Comparison of ENCODE assay signal across 8 cellular contexts in genomic region chrX:136616987-136617685, GRCh38. TPM values are rescaled to one million over a fixed set of nuclear protein-coding genes. Genes with fewer than 3 reads are reported as not detected.
A peak's percentile ranks its signal among the peaks of the same experiment; 100 is the strongest.
DNase-seq lines count a peak whose midpoint lies in the region; ATAC-seq, FAIRE-seq and TF ChIP-seq lines count a peak whose summit lies in the region.
"Had no signal": no experiment of that assay in that cellular context is flagged by ENCODE, and none has a peak within 500 bp of the region (broad histone marks: within the 10 kb centered on the region; RNA-seq: fewer than 3 reads in every experiment).

No MANE protein-coding gene starts in this region.

- H3K4me3 ChIP-seq in astrocyte (ENCODE audit: insufficient read depth, low read depth, low read length) (no peak overlapping the region), small intestine (ENCODE audit: low read depth in 1 of 2, low read length in 2 of 2) (no peak overlapping the region)
- H3K4me3 ChIP-seq: esophagus muscularis mucosa had no signal

- H2AFZ ChIP-seq in astrocyte (ENCODE audit: low read depth, low read length) = no peak overlapping the region

- H3K4me1 Mint-ChIP-seq in astrocyte (ENCODE audit: low read depth, unreplicated experiment) = peaks cover 2% of the 10 kb centered on the region

- H3K9me3 Mint-ChIP-seq in astrocyte (ENCODE audit: unreplicated experiment) = no peaks in the 10 kb centered on the region

- ATAC-seq in GM18519 (IDR thresholded peaks at IDR 0.05; ENCODE audit: low FRiP score, unreplicated experiment) (peak; percentile 93), GM21381 (IDR thresholded peaks at IDR 0.05; ENCODE audit: unreplicated experiment) (peak; percentile 73), HG03280 (IDR thresholded peaks at IDR 0.05; ENCODE audit: unreplicated experiment) (peak; percentile 94)

- no peak for DNase-seq in astrocyte (ENCODE audit: low read depth)
- no peak for DNase-seq in NCI-H2196 (lab: John Stamatoyannopoulos, UW; ENCODE audit: unreplicated experiment)
- no peak for DNase-seq in MV-4-11 (lab: John Stamatoyannopoulos, UW)
- no peak for DNase-seq in small intestine

- H3K4me2 ChIP-seq in astrocyte (ENCODE audit: low read length) = no peak overlapping the region

- no peaks in the 10 kb centered on the region for H3K79me2 ChIP-seq in astrocyte (ENCODE audit: insufficient read depth, low read length)

- TF ChIP-seq CTCF in astrocyte (IDR thresholded peaks at IDR 0.05; ENCODE audit: insufficient read depth, low read depth, low read length) = no peak

- no peaks in the 10 kb centered on the region for H3K4me1 ChIP-seq in astrocyte (ENCODE audit: insufficient read depth, low read length)
- no peaks in the 10 kb centered on the region for H3K4me1 ChIP-seq in small intestine (ENCODE audit: control insufficient read depth in 2 of 2, insufficient read depth in 1 of 2, low read depth in 1 of 2, low read length in 1 of 2)
- H3K4me1 ChIP-seq: esophagus muscularis mucosa had no signal

- H3K27ac Mint-ChIP-seq in astrocyte (ENCODE audit: unreplicated experiment) = no peak overlapping the region

- 66 to 80% (median 76%) methylated on average over 6 of the region's 6 CpGs for WGBS in small intestine, 3 donors

- no peak overlapping the region for H3K4me3 Mint-ChIP-seq in astrocyte (ENCODE audit: unreplicated experiment)

- no peaks in the 10 kb centered on the region for H3K27me3 ChIP-seq in astrocyte (ENCODE audit: insufficient read depth, low read length)
- peaks cover 0 to 3% of the 10 kb centered on the region in 2 donors for H3K27me3 ChIP-seq in small intestine (ENCODE audit: control insufficient read depth in 2 of 2, insufficient read depth in 2 of 2, low read length in 2 of 2)
- H3K27me3 ChIP-seq: esophagus muscularis mucosa had no signal

- no peaks in the 10 kb centered on the region for H3K9me3 ChIP-seq in astrocyte (ENCODE audit: insufficient read depth, low read depth, low read length)
- H3K9me3 ChIP-seq in small intestine (ENCODE audit: control insufficient read depth, low read depth) = no peaks in the 10 kb centered on the region
- H3K9me3 ChIP-seq: esophagus muscularis mucosa had no signal

- peak; percentile 20 for FAIRE-seq in astrocyte (lab: Jason Lieb, UNC)
- FAIRE-seq in small intestine (lab: Jason Lieb, UNC) = no peak

- H3K27ac ChIP-seq in astrocyte (ENCODE audit: low read depth, low read length) (no peak overlapping the region), small intestine (ENCODE audit: low read depth in 1 of 2, low read length in 1 of 2) (no peak overlapping the region)
- H3K27ac ChIP-seq: esophagus muscularis mucosa had no signal

- no peaks in the 10 kb centered on the region for H4K20me1 ChIP-seq in astrocyte (ENCODE audit: insufficient read depth, low read length)

- H3K36me3 ChIP-seq in astrocyte (ENCODE audit: insufficient read depth, low read length) (no peaks in the 10 kb centered on the region), small intestine (ENCODE audit: control insufficient read depth in 2 of 2, insufficient read depth in 2 of 2, low read length in 2 of 2) (no peaks in the 10 kb centered on the region)
- H3K36me3 ChIP-seq: esophagus muscularis mucosa had no signal

- H3K9ac ChIP-seq in astrocyte (ENCODE audit: low read length) = no peak overlapping the region

- H3K36me3 Mint-ChIP-seq in astrocyte (ENCODE audit: low read depth, unreplicated experiment) = no peaks in the 10 kb centered on the region

- no peaks in the 10 kb centered on the region for H3K27me3 Mint-ChIP-seq in astrocyte (ENCODE audit: low read depth, unreplicated experiment)

RNA-seq across cellular contexts. Expression of gene CD40LG, which starts 30.8 kb away (rescaled TPM):
- total RNA-seq in astrocyte = not detected in 2 replicates
- under 1 TPM in 2 of 3 donors, not detected in 1; 0.34 to 0.45 TPM for polyA plus RNA-seq in small intestine
